Comparison of ENCODE assay signal across 6 cellular contexts in genomic region chr1:150981177-150981804, GRCh38.
A peak's percentile ranks its signal among the peaks of the same experiment; 100 is the strongest.
DNase-seq lines count a peak whose midpoint lies in the region; ATAC-seq lines count a peak whose summit lies in the region.

No MANE protein-coding gene starts in this region.

- DNase-seq in COR-L47 (lab: John Stamatoyannopoulos, UW) = peak; percentile 93
- peak; percentile 93 for DNase-seq in NCI-H187 treated with DMSO at 0.1 percent for 48 hours (lab: John Stamatoyannopoulos, UW)
- DNase-seq in iPS DF 19.7 (ENCODE audit: low read depth, low spot score) = peak; percentile 90
- no peak for DNase-seq in activated naive CD4-positive, alpha-beta T cell treated with Interleukin-2 at 50 U/mL for 16 hours
- no peak for DNase-seq in activated gamma-delta T cell treated with Interleukin-2 at 50 U/mL for 16 hours

- no peak for ATAC-seq in GM19328 (IDR thresholded peaks at IDR 0.05; ENCODE audit: unreplicated experiment)

Comparison
In these comparisons a context has a peak if more than half of its experiments do, and no peak if none do; other contexts are left out.
1. DNase-seq: peak in COR-L47 (single experiment), NCI-H187 treated with DMSO at 0.1 percent for 48 hours (single experiment) and iPS DF 19.7 (single experiment); none in activated naive CD4-positive, alpha-beta T cell treated with Interleukin-2 at 50 U/mL for 16 hours (single experiment) and activated gamma-delta T cell treated with Interleukin-2 at 50 U/mL for 16 hours (single experiment).